ENCODE assay signal across 8 cellular contexts in the genomic region with DNA sequence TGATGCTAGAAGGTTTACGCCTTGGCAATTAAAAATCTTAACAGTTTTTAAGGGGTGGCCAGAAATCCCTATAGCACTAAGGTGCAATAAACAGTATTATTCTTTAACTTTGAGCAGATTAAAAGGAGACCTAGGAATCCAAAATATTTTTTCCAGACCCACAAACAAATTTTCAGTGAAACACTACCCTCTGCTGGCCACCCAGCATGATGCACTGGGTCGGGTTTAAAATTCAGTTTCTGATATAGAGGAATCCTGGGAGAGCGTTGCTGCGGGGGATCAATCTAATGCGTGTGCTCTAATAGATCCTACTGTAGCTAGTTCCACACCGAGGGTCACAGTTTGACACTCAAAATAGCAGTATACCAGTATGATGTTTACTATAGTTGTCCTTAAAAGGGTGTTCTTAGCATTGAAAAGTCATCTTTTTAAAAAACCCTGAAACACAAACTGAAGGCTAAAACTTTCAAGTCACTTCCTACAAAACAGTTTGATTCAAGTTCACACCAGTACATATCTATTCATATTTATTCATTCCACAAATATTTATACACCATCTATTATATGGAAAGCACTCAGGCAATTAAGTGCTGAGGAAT. TPM values are rescaled to one million over a fixed set of nuclear protein-coding genes. Genes with fewer than 3 reads are reported as not detected.
DNase-seq lines count a peak whose midpoint lies in the region; ATAC-seq and TF ChIP-seq lines count a peak whose summit lies in the region.

No MANE protein-coding gene starts in this region.

- ATAC-seq in GM19463 (IDR thresholded peaks at IDR 0.05; ENCODE audit: unreplicated experiment): peak; percentile 43
- ATAC-seq in left lung: peak; percentile 82
- ATAC-seq in stimulated activated naive CD8-positive, alpha-beta T cell treated with anti-CD3 and anti-CD28 coated beads, Interleukin-15, Interleukin-2, amounts not matched to agents 100 U/mL and 50 U/mL, for 24 hours: no peak
- ATAC-seq in GM19467 (IDR thresholded peaks at IDR 0.05; ENCODE audit: unreplicated experiment): no peak

- no peaks in the 10 kb centered on the region for H3K9me3 Mint-ChIP-seq in Calu3 (ENCODE audit: low read depth, unreplicated experiment)

- TF ChIP-seq CTCF in Calu3 (IDR thresholded peaks at IDR 0.05; ENCODE audit: unreplicated experiment) (peak; percentile 84), left lung (IDR thresholded peaks at IDR 0.05) (peak; percentile 64 to 88)

- H3K27me3 ChIP-seq in MG63 (no peaks in the 10 kb centered on the region), left lung (no peaks in the 10 kb centered on the region)

- H3K9me3 ChIP-seq in MG63 (no peaks in the 10 kb centered on the region), left lung (no peaks in the 10 kb centered on the region)

- peaks cover 5% of the 10 kb centered on the region; the same call in 1 of the 2 replicates for H3K36me3 ChIP-seq in MG63
- peaks cover 0 to 12% of the 10 kb centered on the region in 2 donors for H3K36me3 ChIP-seq in left lung

- CTCF ChIA-PET in Calu3 (lab: Charles Lee): no interaction called here

- peaks cover 7% of the 10 kb centered on the region for H3K36me3 Mint-ChIP-seq in Calu3 (ENCODE audit: insufficient read depth, unreplicated experiment)

- no peak overlapping the region for H3K4me3 ChIP-seq in MG63
- H3K4me3 ChIP-seq in left lung: no peak overlapping the region

- H3K4me1 Mint-ChIP-seq in Calu3 (ENCODE audit: low read depth, unreplicated experiment): peaks cover 13% of the 10 kb centered on the region

- no peaks in the 10 kb centered on the region for H3K4me1 ChIP-seq in left lung

- no peaks in the 10 kb centered on the region for H3K27me3 Mint-ChIP-seq in Calu3 (ENCODE audit: unreplicated experiment)

- DNase-seq in Calu3 (peak; percentile 65), MG63 (peak; percentile 8), T-helper 9 cell (peak; percentile 9), dedifferentiated amniotic fluid mesenchymal stem cell (ENCODE audit: extremely low spot score) (peak; percentile 56), left lung (no peak)
- peak; percentile 22 for DNase-seq in stimulated activated naive CD8-positive, alpha-beta T cell treated with anti-CD3 and anti-CD28 coated beads, Interleukin-15, Interleukin-2, amounts not matched to agents 100 U/mL and 50 U/mL, for 24 hours

- intact Hi-C loops in Calu3 (cut with micrococcal nuclease; ENCODE audit: unreplicated experiment) (loop anchor here (1.0 to 10.0 kb wide), 6 partner anchors 221 to 803 kb away; partner anchors contain the start of gene TPBG), left lung (cut with DNase I) (loop anchor here in 1 of 2 donors (5.0 kb wide), 1 partner anchor 803 kb away; no protein-coding TSS in a partner anchor)

- H3K27ac Mint-ChIP-seq in Calu3 (ENCODE audit: unreplicated experiment): no peak overlapping the region

- BruUV-seq in Calu3 (replicated peaks; lab: Mats Ljungman, UMichigan): no TSS peak

- H3K4me3 Mint-ChIP-seq in Calu3 (ENCODE audit: low read depth, unreplicated experiment): no peak overlapping the region

- no peak overlapping the region for H3K27ac ChIP-seq in left lung

RNA-seq across cellular contexts. Expression of gene UBE3D, which starts 10.2 kb away (rescaled TPM):
- 8.4 and 9.5 TPM in 2 replicates for total RNA-seq in Calu3 (2022)
- total RNA-seq in MG63 (2014; rRNA removed; shearing (Covaris generic); ENCODE audit: low replicate concordance): 5.0 and 5.9 TPM in 2 replicates
- 1 to 10 TPM; 4.1 to 6.6 TPM for total RNA-seq in left lung

RNA-seq across cellular contexts. Expression of gene DOP1A, which starts 12.0 kb away (rescaled TPM):
- total RNA-seq in Calu3 (2022): 23.7 and 24.4 TPM in 2 replicates
- total RNA-seq in MG63 (2014; rRNA removed; shearing (Covaris generic); ENCODE audit: low replicate concordance): 5.2 and 32.3 TPM in 2 replicates
- 10 to 100 TPM; 19.7 to 22.4 TPM for total RNA-seq in left lung

Comparison
In these comparisons a context has a peak if more than half of its experiments do, and no peak if none do; other contexts are left out.
1. DNase-seq: peak in Calu3 (single experiment), MG63 (single experiment), T-helper 9 cell (single experiment), dedifferentiated amniotic fluid mesenchymal stem cell (single experiment) and stimulated activated naive CD8-positive, alpha-beta T cell treated with anti-CD3 and anti-CD28 coated beads, Interleukin-15, Interleukin-2, amounts not matched to agents 100 U/mL and 50 U/mL, for 24 hours (single experiment); none in left lung (0 of 2).
2. ATAC-seq: peak in GM19463 (single experiment) and left lung (single experiment); none in stimulated activated naive CD8-positive, alpha-beta T cell treated with anti-CD3 and anti-CD28 coated beads, Interleukin-15, Interleukin-2, amounts not matched to agents 100 U/mL and 50 U/mL, for 24 hours (single experiment) and GM19467 (single experiment).